Comparison of ENCODE assay signal across 8 cellular contexts in genomic region chr3:132659370-132660055, GRCh38. TPM values are rescaled to one million over a fixed set of nuclear protein-coding genes. Genes with fewer than 3 reads are reported as not detected.
DNase-seq lines count a peak whose midpoint lies in the region; ATAC-seq and TF ChIP-seq lines count a peak whose summit lies in the region.

Gene ACAD11, minus strand, starts transcription at chr3:132659809. Its CDS starts 58 bp downstream, at chr3:132659751.

- H3K27ac ChIP-seq in BLaER1: peak within 1 kb of the TSS; percentile 90
- peak within 1 kb of the TSS; percentile 92 to 99 for H3K27ac ChIP-seq in liver (ENCODE audit: low read depth in 1 of 2, low read length in 2 of 2)

- H3K36me3 ChIP-seq in BLaER1 (peaks cover 6% of the 10 kb centered on the region; the same call in 1 of the 2 replicates), liver (ENCODE audit: control insufficient read depth in 4 of 4, insufficient read depth in 3 of 4, low read depth in 1 of 4, low read length in 3 of 4) (peaks cover 0 to 3% (median 0%) of the 10 kb centered on the region in 4 donors)

- peak; percentile 58 to 63 for TF ChIP-seq RAD21 in liver (IDR thresholded peaks at IDR 0.05)

- H3K4me1 ChIP-seq in BLaER1 (peaks cover 41% of the 10 kb centered on the region), liver (ENCODE audit: control insufficient read depth in 4 of 4, insufficient read depth in 4 of 4, low read length in 3 of 4) (peaks cover 5 to 56% (median 28%) of the 10 kb centered on the region in 4 donors)

- H3K27me3 ChIP-seq in BLaER1 (no peaks in the 10 kb centered on the region), liver (ENCODE audit: control insufficient read depth in 4 of 4, insufficient read depth in 4 of 4, low read length in 3 of 4) (no peaks in the 10 kb centered on the region)

- TF ChIP-seq CTCF in liver (IDR thresholded peaks at IDR 0.05; ENCODE audit: low read depth, low read length, missing input control): peak; percentile 58

- H3K9ac ChIP-seq in BLaER1: peak within 1 kb of the TSS; percentile 89
- H3K9ac ChIP-seq in liver (ENCODE audit: low read depth in 1 of 2, low read length in 2 of 2): peak within 1 kb of the TSS; percentile 85 to 98

- H3K9me3 ChIP-seq in BLaER1 (no peaks in the 10 kb centered on the region), liver (ENCODE audit: control insufficient read depth in 4 of 4, low read length in 3 of 4) (no peaks in the 10 kb centered on the region)

- peak within 1 kb of the TSS; percentile 86 for H3K4me2 ChIP-seq in BLaER1

- peak; percentile 76 for DNase-seq in NCI-H2171 treated with DMSO at 0.1 percent for 48 hours (lab: John Stamatoyannopoulos, UW)
- peak; percentile 83 for DNase-seq in ecto neural progenitor cell (ENCODE audit: low spot score)
- peak; percentile 32 for DNase-seq in stimulated activated CD4-positive, alpha-beta T cell treated with anti-CD3 and anti-CD28 coated beads, Interleukin-4, amount 100 ng/mL, for 24 hours

- under 1% methylated on average over 34 of the region's 34 CpGs for WGBS in liver

- H4K20me1 ChIP-seq in BLaER1: peaks cover 19% of the 10 kb centered on the region; the same call in 1 of the 2 replicates

- peak; percentile 58 for ATAC-seq in GM18867 (IDR thresholded peaks at IDR 0.05; ENCODE audit: unreplicated experiment)
- peak; percentile 50 for ATAC-seq in HG03095 (IDR thresholded peaks at IDR 0.05; ENCODE audit: unreplicated experiment)
- ATAC-seq in activated CD4-positive, CD25-positive, alpha-beta regulatory T cell treated with anti-CD3 and anti-CD28 coated beads, Interleukin-2, amount 50 U/mL, for 24 hours: peak; percentile 12 to 21

- peak within 1 kb of the TSS; percentile 93 for H3K4me3 ChIP-seq in BLaER1
- peak within 1 kb of the TSS; percentile 57 to 90 (median 78) for H3K4me3 ChIP-seq in liver (ENCODE audit: low read depth in 1 of 3, low read length in 3 of 3)

TF ChIP-seq in liver, 16 proteins besides CTCF, POLR2A, EP300 and RAD21:
- TF ChIP-seq RXRA (IDR thresholded peaks at IDR 0.05): peak in 1 of 2 donors; percentile 66
- TF ChIP-seq HNF4G (IDR thresholded peaks at IDR 0.05): peak; percentile 44
- peak; percentile 74 for TF ChIP-seq REST (IDR thresholded peaks at IDR 0.05)
- TF ChIP-seq HNF4A (conservative IDR thresholded peaks at IDR 0.05): peak; percentile 77 to 80
- peak; percentile 64 for TF ChIP-seq TAF1 (conservative IDR thresholded peaks at IDR 0.05)
- peak; percentile 22 for TF ChIP-seq YY1 (IDR thresholded peaks at IDR 0.05)
- no peak for TF ChIP-seq GABPA (IDR thresholded peaks at IDR 0.05 in 1 of 2, conservative IDR thresholded peaks at IDR 0.05 in 1 of 2)
- peak; percentile 54 for TF ChIP-seq SP1 (IDR thresholded peaks at IDR 0.05)
- no peak for TF ChIP-seq ZBTB33 (IDR thresholded peaks at IDR 0.05)
TF ChIP-seq in liver: peak in this region for 7.

RNA-seq across cellular contexts. Expression of gene ACAD11, which starts in this region (rescaled TPM):
- 100 to 1,000 TPM in 1 of 2 donors, 10 to 100 TPM in 1; 57.1 to 357 TPM for total RNA-seq in liver
- 10 to 100 TPM; 52.2 to 74.1 TPM for polyA plus RNA-seq in liver

Comparison
In these comparisons a context has a peak if more than half of its experiments do, and no peak if none do; other contexts are left out.
1. Peak in every context shown above with its lines: DNase-seq, ATAC-seq, H3K4me3 ChIP-seq and H3K27ac ChIP-seq.
2. DNase-seq: peak in every context shown above with its lines; median percentile 83 in ecto neural progenitor cell; 76 in NCI-H2171 treated with DMSO at 0.1 percent for 48 hours; 32 in stimulated activated CD4-positive, alpha-beta T cell treated with anti-CD3 and anti-CD28 coated beads, Interleukin-4, amount 100 ng/mL, for 24 hours.